In genomic region chr3:192957441-192957951, GRCh38 we compare ENCODE assay signal across 7 cellular contexts. TPM values are rescaled to one million over a fixed set of nuclear protein-coding genes. Genes with fewer than 3 reads are reported as not detected.
A peak's percentile ranks its signal among the peaks of the same experiment; 100 is the strongest.
DNase-seq lines count a peak whose midpoint lies in the region; ATAC-seq and TF ChIP-seq lines count a peak whose summit lies in the region.

No MANE protein-coding gene starts in this region.

- WGBS in testis, 2 donors = 52 to 56% methylated on average over 5 of the region's 5 CpGs

- TF ChIP-seq POLR2A in gastrocnemius medialis (IDR thresholded peaks at IDR 0.05) (no peak), testis (IDR thresholded peaks at IDR 0.05) (no peak)

- H3K36me3 ChIP-seq in gastrocnemius medialis (no peaks in the 10 kb centered on the region), testis (ENCODE audit: low read depth, missing control alignments) (no peaks in the 10 kb centered on the region)

- no peaks in the 10 kb centered on the region for H3K27me3 ChIP-seq in gastrocnemius medialis
- H3K27me3 ChIP-seq in testis = no peaks in the 10 kb centered on the region

- in situ Hi-C loops in gastrocnemius medialis (cut with MboI; ENCODE audit: low sequenced_read_pairs in 4 of 4) = no loop called here

- TF ChIP-seq CTCF in fibroblast of pulmonary artery (IDR thresholded peaks at IDR 0.05; ENCODE audit: low read length, missing control alignments) (no peak), gastrocnemius medialis (IDR thresholded peaks at IDR 0.05 in 4 of 5, conservative IDR thresholded peaks at IDR 0.05 in 1 of 5) (no peak), testis (IDR thresholded peaks at IDR 0.05) (no peak)

- DNase-seq in HCEC 1CT (peak; percentile 93), RPMI7951 (ENCODE audit: low read depth) (peak; percentile 84), fibroblast of pulmonary artery (ENCODE audit: low read depth) (peak; percentile 99), gastrocnemius medialis (peak; percentile 3 to 49), amniotic stem cell (lab: John Stamatoyannopoulos, UW) (no peak), testis (no peak)

- H3K27ac ChIP-seq in gastrocnemius medialis (peak overlapping the region in 3 of 4 donors; percentile 27 to 50 (median 48)), testis (no peak overlapping the region)

- H3K4me3 ChIP-seq in fibroblast of pulmonary artery (replicated peaks; ENCODE audit: low read depth, low read length) = peak overlapping the region; percentile 42
- no peak overlapping the region for H3K4me3 ChIP-seq in gastrocnemius medialis
- H3K4me3 ChIP-seq in testis = no peak overlapping the region

- no peaks in the 10 kb centered on the region for H3K9me3 ChIP-seq in gastrocnemius medialis
- H3K9me3 ChIP-seq in testis = no peaks in the 10 kb centered on the region

- ATAC-seq in gastrocnemius medialis (peak; percentile 52 to 81), GM21528 (IDR thresholded peaks at IDR 0.05; ENCODE audit: low FRiP score, unreplicated experiment) (no peak)

- intact Hi-C loops in gastrocnemius medialis (cut with DNase I; ENCODE audit: low total_unique reads) = no loop called here
- intact Hi-C loops in testis (cut with DNase I; ENCODE audit: low total_unique reads) = no loop called here

- H3K4me1 ChIP-seq in gastrocnemius medialis (no peaks in the 10 kb centered on the region), testis (no peaks in the 10 kb centered on the region)

RNA-seq across cellular contexts. Expression of gene MB21D2, which starts 39.8 kb away (rescaled TPM):
- total RNA-seq in RPMI7951 (2014; rRNA removed; shearing (Covaris generic)) = 8.8 and 8.9 TPM in 2 replicates
- total RNA-seq in gastrocnemius medialis = 1 to 10 TPM; 1.5 to 3.8 (median 2.7) TPM
- total RNA-seq in testis = 10 to 100 TPM; 23.9 to 29.2 TPM
- polyA plus RNA-seq in testis (ENCODE audit: insufficient read depth, low read depth, low replicate concordance) = 13.4 TPM

Comparison
In these comparisons a context has a peak if more than half of its experiments do, and no peak if none do; other contexts are left out.
1. DNase-seq: peak in HCEC 1CT (single experiment), RPMI7951 (single experiment), fibroblast of pulmonary artery (single experiment) and gastrocnemius medialis (2 of 2); none in amniotic stem cell (single experiment) and testis (single experiment).
2. H3K27ac ChIP-seq: peak in gastrocnemius medialis (3 of 4); none in testis (0 of 2).